ENCODE assay signal across 8 cellular contexts in genomic region chr20:19757487-19757972, GRCh38. TPM values are rescaled to one million over a fixed set of nuclear protein-coding genes. Genes with fewer than 3 reads are reported as not detected.
A peak's percentile ranks its signal among the peaks of the same experiment; 100 is the strongest.
DNase-seq lines count a peak whose midpoint lies in the region; ATAC-seq lines count a peak whose summit lies in the region.

No MANE protein-coding gene starts in this region.

- H3K27me3 ChIP-seq in MG63 = no peaks in the 10 kb centered on the region

- H3K36me3 ChIP-seq in MG63 = no peaks in the 10 kb centered on the region

- peak; percentile 20 for DNase-seq in COR-L47 (lab: John Stamatoyannopoulos, UW)
- DNase-seq in MG63 = peak; percentile 63
- DNase-seq in T47D (ENCODE audit: low read depth in 1 of 2, low spot score in 1 of 2) = peak; percentile 60 to 80
- peak; percentile 83 for DNase-seq in iPS-NIHi11 (ENCODE audit: low spot score)
- DNase-seq in skeletal muscle cell (ENCODE audit: low read depth) = no peak

- in situ Hi-C loops in T47D (cut with HindIII; ENCODE audit: low pct_unique_long_range_greater_than_20kb, low sequenced_read_pairs) = no loop called here

- H3K4me3 ChIP-seq in MG63 = peak overlapping the region; percentile 57
- H3K4me3 ChIP-seq in skeletal muscle cell (ENCODE audit: low read depth, low read length) = peak overlapping the region; percentile 84

- no peaks in the 10 kb centered on the region for H3K9me3 ChIP-seq in MG63

- ATAC-seq in HG03571 (IDR thresholded peaks at IDR 0.05; ENCODE audit: unreplicated experiment) = no peak
- no peak for ATAC-seq in GM18498 (IDR thresholded peaks at IDR 0.05; ENCODE audit: unreplicated experiment)
- no peak for ATAC-seq in GM21526 (IDR thresholded peaks at IDR 0.05; ENCODE audit: low FRiP score, unreplicated experiment)

RNA-seq across cellular contexts. Expression of gene RIN2, which starts 0.5 kb away (rescaled TPM):
- 14.3 and 15.2 TPM in 2 replicates for total RNA-seq in MG63 (2014; rRNA removed; shearing (Covaris generic); ENCODE audit: low replicate concordance)
